In the genomic region with DNA sequence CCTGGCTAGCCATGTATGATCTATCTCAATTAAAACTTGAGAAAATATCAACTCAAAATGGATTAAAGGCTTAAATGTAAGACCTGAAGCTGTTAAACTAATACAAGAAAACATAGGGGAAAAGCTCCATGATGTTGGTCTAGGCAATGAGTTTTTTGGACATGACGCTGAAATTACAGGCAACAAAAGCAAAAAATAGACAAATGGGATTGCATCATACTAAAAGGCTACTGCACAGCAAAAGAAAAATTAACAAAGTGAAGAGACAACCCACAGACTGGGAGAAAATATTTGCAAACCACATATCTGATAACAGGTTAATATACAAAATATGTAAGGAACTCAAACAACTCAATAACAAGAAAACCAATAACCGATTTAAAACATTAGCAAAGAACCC, we compare ENCODE assay signal across 10 cellular contexts. TPM values are rescaled to one million over a fixed set of nuclear protein-coding genes. Genes with fewer than 3 reads are reported as not detected.
"Had no signal": no experiment of that assay in that cellular context is flagged by ENCODE, and none has a peak within 500 bp of the region (broad histone marks: within the 10 kb centered on the region; RNA-seq: fewer than 3 reads in every experiment).

No MANE protein-coding gene starts in this region.

- H3K9me3 Mint-ChIP-seq: HFFc6, IgD-negative memory B cell had no signal

- H3K4me3 ChIP-seq: HAP-1 had no signal

- H3K9me3 ChIP-seq: HAP-1 had no signal

- H3K4me1 Mint-ChIP-seq: IgD-negative memory B cell had no signal

- ATAC-seq: HCT116 had no signal

- H3K36me3 Mint-ChIP-seq: IgD-negative memory B cell had no signal

- DNase-seq: GOT3, H7, HFFc6, KG1 had no signal

- H3K27me3 Mint-ChIP-seq: IgD-negative memory B cell had no signal

- H3K4me1 ChIP-seq: HAP-1 had no signal

- H3K36me3 ChIP-seq: HAP-1 had no signal

- H3K4me3 Mint-ChIP-seq: HFFc6, IgD-negative memory B cell had no signal

- H3K27ac Mint-ChIP-seq: HFFc6, IgD-negative memory B cell had no signal

- H3K27ac ChIP-seq: HL-60 had no signal

RNA-seq across cellular contexts. Expression of a gene that starts 8.4 kb away (rescaled TPM):
- total RNA-seq: H4, H7, HFFc6, HT1080 had no signal
- polyA plus RNA-seq: IgD-negative memory B cell had no signal
